Comparison of ENCODE assay signal across 8 cellular contexts in the genomic region with DNA sequence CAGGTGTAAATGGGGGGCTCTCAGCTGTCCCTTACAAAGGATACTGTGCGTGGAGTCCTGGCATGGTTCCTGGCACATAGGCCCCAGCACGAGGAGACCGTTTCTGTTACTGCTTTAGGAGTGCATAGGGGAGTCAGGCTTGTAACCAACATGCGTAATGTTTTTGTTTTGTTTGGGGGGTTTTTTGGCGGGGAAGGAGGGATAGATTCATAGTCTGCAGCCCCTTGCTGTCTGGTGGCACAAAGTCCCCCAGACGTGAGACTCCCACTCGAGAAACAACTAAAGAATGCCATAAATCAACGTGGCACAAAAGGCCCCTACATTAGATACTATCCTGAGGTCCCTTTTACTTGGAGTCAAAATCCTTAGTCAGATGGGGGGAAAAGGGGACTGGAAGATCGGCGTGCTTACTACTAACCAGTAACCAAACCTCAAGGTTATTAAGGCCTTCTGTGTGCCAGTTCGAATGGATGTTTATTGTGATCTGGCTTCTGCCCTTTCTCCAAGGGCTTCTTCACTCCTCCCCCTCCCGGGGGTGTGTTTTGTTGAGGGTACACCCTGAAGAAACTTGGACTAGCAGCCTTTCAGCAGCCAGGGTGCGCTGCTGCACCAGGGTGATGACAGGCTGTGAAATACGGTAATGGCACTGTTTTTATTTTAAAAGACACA. TPM values are rescaled to one million over a fixed set of nuclear protein-coding genes. Genes with fewer than 3 reads are reported as not detected.
DNase-seq lines count a peak whose midpoint lies in the region; ATAC-seq and TF ChIP-seq lines count a peak whose summit lies in the region.

No MANE protein-coding gene starts in this region.

- H3K9me3 ChIP-seq in CD4-positive, alpha-beta memory T cell (ENCODE audit: control insufficient read depth in 1 of 2, low read length in 2 of 2), result no peaks in the 10 kb centered on the region
- H3K9me3 ChIP-seq in PC-9 (ENCODE audit: insufficient read depth, low read depth) (no peaks in the 10 kb centered on the region), esophagus squamous epithelium (no peaks in the 10 kb centered on the region)

- in situ Hi-C loops in KBM-7 (cut with MboI; ENCODE audit: low pct_unique_long_range_greater_than_20kb, low sequenced_read_pairs), result no loop called here

- H3K4me1 Mint-ChIP-seq in CD4-positive, alpha-beta memory T cell, result peaks cover 33 to 79% (median 55%) of the 10 kb centered on the region in 4 donors
- H3K4me1 Mint-ChIP-seq in activated T-cell treated with anti-CD3 and anti-CD28 coated beads, Interleukin-2, amount 50 U/mL, for 4 hours (ENCODE audit: low read depth), result peaks cover 59% of the 10 kb centered on the region
- H3K4me1 Mint-ChIP-seq in naive B cell, result peaks cover 32 to 69% (median 44%) of the 10 kb centered on the region in 3 donors

- H3K4me2 ChIP-seq in PC-9, result peak overlapping the region; percentile 86

- TSS peak; percentile 40 for BruUV-seq in PC-9 (replicated peaks; lab: Mats Ljungman, UMichigan)

- intact Hi-C loops in CD4-positive, alpha-beta memory T cell (cut with micrococcal nuclease), result loop anchor here (1.0 to 10.0 kb wide), 8 partner anchors 55 to 801 kb away; a partner anchor contains a TSS
- intact Hi-C loops in PC-9 (cut with micrococcal nuclease; ENCODE audit: unreplicated experiment), result loop anchor here (1.0 to 10.0 kb wide), 8 partner anchors 55 to 822 kb away; a partner anchor contains a TSS
- intact Hi-C loops in esophagus squamous epithelium (cut with DNase I), result loop anchor here (5.0 to 10.0 kb wide), 3 partner anchors 54 to 532 kb away; a partner anchor contains a TSS

- peaks cover 15% of the 10 kb centered on the region for H4K20me1 ChIP-seq in PC-9 (ENCODE audit: insufficient read depth)

- H3K4me1 ChIP-seq in CD4-positive, alpha-beta memory T cell (ENCODE audit: insufficient read depth, low read length), result peaks cover 65% of the 10 kb centered on the region
- H3K4me1 ChIP-seq in PC-9 (replicated peaks; ENCODE audit: insufficient read depth) (peaks cover 28% of the 10 kb centered on the region), esophagus squamous epithelium (peaks cover 21 to 79% (median 33%) of the 10 kb centered on the region in 3 donors)

- TF ChIP-seq POLR2A in esophagus squamous epithelium (IDR thresholded peaks at IDR 0.05), result peak in 1 of 4 donors; percentile 43

- peak overlapping the region; percentile 78 to 87 for H3K4me3 ChIP-seq in CD4-positive, alpha-beta memory T cell (ENCODE audit: low read length in 2 of 2)
- peak overlapping the region; percentile 72 for H3K4me3 ChIP-seq in PC-9
- peak overlapping the region; percentile 82 to 94 (median 93) for H3K4me3 ChIP-seq in esophagus squamous epithelium

- H3K4me3 Mint-ChIP-seq in CD4-positive, alpha-beta memory T cell, result peak overlapping the region; percentile 94 to 100 (median 100)
- H3K4me3 Mint-ChIP-seq in activated T-cell treated with anti-CD3 and anti-CD28 coated beads, Interleukin-2, amount 50 U/mL, for 4 hours, result peak overlapping the region; percentile 98
- H3K4me3 Mint-ChIP-seq in naive B cell, result peak overlapping the region; percentile 97 to 100 (median 100)

- 1 to 2% methylated on average over 11 to 14 of the region's 14 CpGs for WGBS in esophagus squamous epithelium, 2 donors

- peaks cover 38% of the 10 kb centered on the region for H3K36me3 ChIP-seq in CD4-positive, alpha-beta memory T cell (ENCODE audit: insufficient read depth, low read length)
- H3K36me3 ChIP-seq in PC-9 (ENCODE audit: low read depth) (peaks cover 29% of the 10 kb centered on the region), esophagus squamous epithelium (peaks cover 0 to 47% (median 23%) of the 10 kb centered on the region in 3 donors)

- TF ChIP-seq CTCF in PC-9 (conservative IDR thresholded peaks at IDR 0.05) (peak; percentile 87), esophagus squamous epithelium (IDR thresholded peaks at IDR 0.05) (peak; percentile 82 to 95 (median 88))

- peaks cover 24% of the 10 kb centered on the region for H3F3A ChIP-seq in PC-9 (ENCODE audit: insufficient read depth, low read depth)

- peak overlapping the region; percentile 93 to 100 (median 98) for H3K27ac Mint-ChIP-seq in CD4-positive, alpha-beta memory T cell
- peak overlapping the region; percentile 91 to 100 (median 98) for H3K27ac Mint-ChIP-seq in naive B cell

- ATAC-seq in GM21381 (IDR thresholded peaks at IDR 0.05; ENCODE audit: unreplicated experiment) (peak; percentile 35), naive B cell (ENCODE audit: low read depth in 2 of 2) (peak; percentile 57 to 58)
- ATAC-seq in activated T-cell treated with anti-CD3 and anti-CD28 coated beads, Interleukin-2, amount 50 U/mL, for 4 hours, result peak; percentile 51 to 53

- no peaks in the 10 kb centered on the region for H3K27me3 ChIP-seq in CD4-positive, alpha-beta memory T cell (ENCODE audit: insufficient read depth, low read length)
- H3K27me3 ChIP-seq in PC-9 (ENCODE audit: insufficient read depth, low read depth) (no peaks in the 10 kb centered on the region), esophagus squamous epithelium (no peaks in the 10 kb centered on the region)

- no peaks in the 10 kb centered on the region for H3K9me2 ChIP-seq in PC-9 (ENCODE audit: insufficient read depth)

- CTCF ChIA-PET in CD4-positive, alpha-beta memory T cell (lab: Charles Lee; ENCODE audit: partially characterized antibody), result interaction anchor here (0.7 to 17.1 kb wide), 19 partner anchors 10 to 387 kb away, joined by 3 to 339 read pairs (median 4); a partner anchor contains a TSS
- CTCF ChIA-PET in PC-9 (lab: Charles Lee), result no interaction called here

- no peaks in the 10 kb centered on the region for H3K27me3 Mint-ChIP-seq in CD4-positive, alpha-beta memory T cell
- H3K27me3 Mint-ChIP-seq in activated T-cell treated with anti-CD3 and anti-CD28 coated beads, Interleukin-2, amount 50 U/mL, for 4 hours (ENCODE audit: low read depth), result no peaks in the 10 kb centered on the region
- H3K27me3 Mint-ChIP-seq in naive B cell, result no peaks in the 10 kb centered on the region

- peak overlapping the region; percentile 89 for H2AFZ ChIP-seq in PC-9

- peak overlapping the region; percentile 96 for H3K27ac ChIP-seq in CD4-positive, alpha-beta memory T cell (ENCODE audit: low read depth, low read length)
- H3K27ac ChIP-seq in PC-9 (peak overlapping the region; percentile 64), esophagus squamous epithelium (peak overlapping the region; percentile 95 to 98 (median 96))

- no peaks in the 10 kb centered on the region for H3K9me3 Mint-ChIP-seq in CD4-positive, alpha-beta memory T cell
- H3K9me3 Mint-ChIP-seq in activated T-cell treated with anti-CD3 and anti-CD28 coated beads, Interleukin-2, amount 50 U/mL, for 4 hours, result no peaks in the 10 kb centered on the region
- H3K9me3 Mint-ChIP-seq in naive B cell, result no peaks in the 10 kb centered on the region

- POLR2A ChIA-PET in CD4-positive, alpha-beta memory T cell (lab: Charles Lee; ENCODE audit: partially characterized antibody), result interaction anchor here (0.7 to 14.6 kb wide), 19 partner anchors 8 to 878 kb away, joined by 3 to 245 read pairs (median 6); a partner anchor contains a TSS
- POLR2A ChIA-PET in PC-9 (lab: Charles Lee; ENCODE audit: unreplicated experiment), result no interaction called here

- H3K79me2 ChIP-seq in PC-9 (ENCODE audit: low read depth), result peaks cover 48% of the 10 kb centered on the region

- peaks cover 31 to 65% of the 10 kb centered on the region in 2 donors for H3K36me3 Mint-ChIP-seq in CD4-positive, alpha-beta memory T cell
- peaks cover 30% of the 10 kb centered on the region for H3K36me3 Mint-ChIP-seq in activated T-cell treated with anti-CD3 and anti-CD28 coated beads, Interleukin-2, amount 50 U/mL, for 4 hours (ENCODE audit: insufficient read depth)
- peaks cover 9 to 13% of the 10 kb centered on the region in 2 donors for H3K36me3 Mint-ChIP-seq in naive B cell

- peak; percentile 85 to 93 (median 87) for DNase-seq in CD4-positive, alpha-beta memory T cell
- DNase-seq in KBM-7, result peak; percentile 91
- peak; percentile 82 to 84 for DNase-seq in PC-9
- DNase-seq in activated T-cell treated with anti-CD3 and anti-CD28 coated beads, Interleukin-2, amount 50 U/mL, for 4 hours, result peak; percentile 80
- peak; percentile 44 for DNase-seq in esophagus squamous epithelium (lab: John Stamatoyannopoulos, UW)
- DNase-seq in naive B cell, result peak; percentile 84
- DNase-seq in stimulated activated CD8-positive, alpha-beta memory T cell treated with anti-CD3 and anti-CD28 coated beads, Interleukin-7, amount 100 ng/mL, for 48 hours (ENCODE audit: extremely low read depth in 1 of 2, low read depth in 1 of 2), result peak; percentile 64 to 80

RNA-seq across cellular contexts. Expression of a gene that starts 0.9 kb away (rescaled TPM):
- total RNA-seq in CD4-positive, alpha-beta memory T cell, result 100 to 1,000 TPM; 182 to 195 TPM
- polyA plus RNA-seq in CD4-positive, alpha-beta memory T cell, result 100 to 1,000 TPM; 267 to 316 TPM
- 84.8 and 86.7 TPM in 2 replicates for total RNA-seq in PC-9 (2021)
- total RNA-seq in activated T-cell treated with anti-CD3 and anti-CD28 coated beads, Interleukin-2, amount 50 U/mL, for 4 hours, result 10 to 100 TPM; 62.6 to 90.1 (median 78.7) TPM
- total RNA-seq in esophagus squamous epithelium, result 100 to 1,000 TPM in 1 of 4 donors, 10 to 100 TPM in 3; 50.7 to 132 (median 85.3) TPM
- 100 to 1,000 TPM; 316 to 418 (median 365) TPM for polyA plus RNA-seq in naive B cell (ENCODE audit: low read depth in 6 of 6)

RNA-seq across cellular contexts. Expression of a gene that starts 2.3 kb away (rescaled TPM):
- total RNA-seq in CD4-positive, alpha-beta memory T cell, result 100 to 1,000 TPM; 101 to 112 TPM
- polyA plus RNA-seq in CD4-positive, alpha-beta memory T cell, result 10 to 100 TPM; 25.9 to 52.5 TPM
- 49.3 and 54.3 TPM in 2 replicates for total RNA-seq in PC-9 (2021)
- 10 to 100 TPM; 83.0 to 92.1 (median 89.4) TPM for total RNA-seq in activated T-cell treated with anti-CD3 and anti-CD28 coated beads, Interleukin-2, amount 50 U/mL, for 4 hours
- total RNA-seq in esophagus squamous epithelium, result 10 to 100 TPM; 37.0 to 68.7 (median 48.2) TPM
- 10 to 100 TPM; 24.7 to 57.9 (median 36.4) TPM for polyA plus RNA-seq in naive B cell (ENCODE audit: low read depth in 6 of 6)

RNA-seq across cellular contexts. Expression of a gene that starts 34.6 kb away (rescaled TPM):
- total RNA-seq in CD4-positive, alpha-beta memory T cell, result under 1 TPM; 0.30 to 0.58 TPM
- polyA plus RNA-seq in CD4-positive, alpha-beta memory T cell, result under 1 TPM in 1 of 2 donors, not detected in 1; 0.42 TPM
- total RNA-seq in PC-9 (2021) (not detected in 2 replicates), esophagus squamous epithelium (1 to 10 TPM in 3 of 4 donors, under 1 TPM in 1; 0.08 to 4.8 (median 2.0) TPM)
- total RNA-seq in activated T-cell treated with anti-CD3 and anti-CD28 coated beads, Interleukin-2, amount 50 U/mL, for 4 hours, result under 1 TPM in 2 of 3 donors, not detected in 1; 0.08 to 0.54 TPM
- not detected for polyA plus RNA-seq in naive B cell (ENCODE audit: low read depth in 6 of 6)

RNA-seq across cellular contexts. Expression of a gene that starts 48.2 kb away (rescaled TPM):
- 10 to 100 TPM; 10.6 to 12.3 TPM for total RNA-seq in CD4-positive, alpha-beta memory T cell
- polyA plus RNA-seq in CD4-positive, alpha-beta memory T cell, result 1 to 10 TPM; 2.3 to 3.9 TPM
- total RNA-seq in PC-9 (2021) (1.9 and 3.2 TPM in 2 replicates), esophagus squamous epithelium (1 to 10 TPM; 1.6 to 4.0 (median 2.1) TPM)
- 1 to 10 TPM; 6.2 to 9.2 (median 6.9) TPM for total RNA-seq in activated T-cell treated with anti-CD3 and anti-CD28 coated beads, Interleukin-2, amount 50 U/mL, for 4 hours
- 1 to 10 TPM; 1.6 to 4.9 (median 3.1) TPM for polyA plus RNA-seq in naive B cell (ENCODE audit: low read depth in 6 of 6)

Comparison
In these comparisons a context has a peak if more than half of its experiments do, and no peak if none do; other contexts are left out.
1. Peak in every context shown above with its lines: DNase-seq, ATAC-seq, H3K4me3 ChIP-seq and H3K27ac ChIP-seq.